In the genomic region with DNA sequence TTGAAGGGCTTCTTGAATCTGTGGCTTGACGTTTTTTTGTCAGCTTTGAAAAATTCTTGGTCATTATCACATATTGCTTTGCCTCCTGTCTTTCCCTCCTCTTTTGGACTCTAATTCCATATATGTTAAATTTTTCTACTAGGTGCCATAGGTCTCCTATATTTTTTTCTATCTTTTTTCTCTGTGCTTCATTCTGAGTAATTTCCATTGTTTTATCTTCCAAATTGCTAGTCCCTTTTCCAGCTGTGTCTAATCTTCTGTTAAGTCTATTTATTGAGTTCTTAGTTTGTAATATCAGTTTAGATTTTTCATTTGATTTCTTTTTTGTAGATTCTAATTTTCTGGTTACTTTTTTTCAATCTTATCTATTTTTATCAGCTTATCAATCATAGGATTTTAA, we compare ENCODE assay signal across 1 cellular context.
TF ChIP-seq lines count a peak whose summit lies in the region.

No MANE protein-coding gene starts in this region.

TF ChIP-seq in GM12878, 131 proteins besides CTCF, POLR2A, EP300 and RAD21:
- TF ChIP-seq CBX5 (IDR thresholded peaks at IDR 0.05; ENCODE audit: low read depth) = 0 out of 2 replicates have a peak, but pooled peaks have one; percentile 22
- no peak for TF ChIP-seq FOXM1 (IDR thresholded peaks at IDR 0.05; ENCODE audit: low read depth, low read length)
